13 cellular contexts compared by ENCODE assay signal in the genomic region with DNA sequence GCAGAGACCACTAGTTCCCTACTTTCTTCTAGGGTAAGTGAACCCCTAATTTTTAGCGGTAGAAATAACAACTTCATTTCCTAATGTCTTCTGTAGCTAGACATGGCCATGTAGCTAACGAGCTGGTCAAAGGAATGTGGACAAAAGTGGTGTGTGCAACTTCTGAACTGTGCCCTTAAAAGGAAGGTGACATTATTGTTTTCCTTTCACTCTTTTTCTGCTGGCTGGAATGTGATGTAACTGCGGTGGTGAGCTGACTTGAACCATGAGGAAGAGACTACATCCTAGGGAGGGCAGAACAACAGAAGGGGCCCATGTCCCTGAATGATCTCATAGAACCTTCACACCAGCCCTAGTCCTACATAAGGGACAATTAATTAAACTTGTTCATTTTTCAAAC. TPM values are rescaled to one million over a fixed set of nuclear protein-coding genes. Genes with fewer than 3 reads are reported as not detected.
DNase-seq lines count a peak whose midpoint lies in the region; ATAC-seq and TF ChIP-seq lines count a peak whose summit lies in the region.
"Had no signal": no experiment of that assay in that cellular context is flagged by ENCODE, and none has a peak within 500 bp of the region (broad histone marks: within the 10 kb centered on the region; RNA-seq: fewer than 3 reads in every experiment).

No MANE protein-coding gene starts in this region.

- peaks cover 13% of the 10 kb centered on the region for H3K79me2 ChIP-seq in parathyroid adenoma

- intact Hi-C loops in activated CD4-positive, alpha-beta T cell treated with anti-CD3 and anti-CD28 coated beads, Interleukin-2, amount 10 ng/mL, durations not matched to agents 24 days and 14 days (cut with micrococcal nuclease), result loop anchor here (10.0 kb wide), 1 partner anchor 841 kb away; no protein-coding TSS in a partner anchor
- intact Hi-C loops in sigmoid colon (cut with DNase I), result loop anchor here (2.0 to 10.0 kb wide), 3 partner anchors 71 to 591 kb away; a partner anchor contains a TSS

- peak overlapping the region; percentile 22 for H3K27ac ChIP-seq in parathyroid adenoma
- no peak overlapping the region for H3K27ac ChIP-seq in sigmoid colon

- H3K9me3 Mint-ChIP-seq in activated CD4-positive, alpha-beta T cell treated with anti-CD3 and anti-CD28 coated beads, Interleukin-2, amount 10 ng/mL, durations not matched to agents 24 days and 14 days, result no peaks in the 10 kb centered on the region
- peaks cover 0 to 4% (median 0%) of the 10 kb centered on the region in 5 experiments for H3K9me3 Mint-ChIP-seq in brain

- no peak for ATAC-seq in GM18502 (IDR thresholded peaks at IDR 0.05; ENCODE audit: poor library complexity, unreplicated experiment)
- ATAC-seq in HG02970 (IDR thresholded peaks at IDR 0.05; ENCODE audit: low FRiP score, unreplicated experiment), result no peak
- ATAC-seq: K562 had no signal

- WGBS in sigmoid colon, 2 donors, result 37 to 73% methylated on average over 3 of the region's 3 CpGs

- H3K4me1 Mint-ChIP-seq in activated CD4-positive, alpha-beta T cell treated with anti-CD3 and anti-CD28 coated beads, Interleukin-2, amount 10 ng/mL, durations not matched to agents 24 days and 14 days, result peaks cover 14% of the 10 kb centered on the region
- peaks cover 20% of the 10 kb centered on the region for H3K4me1 Mint-ChIP-seq in brain

- peak overlapping the region; percentile 14 for H3K4me3 Mint-ChIP-seq in activated CD4-positive, alpha-beta T cell treated with anti-CD3 and anti-CD28 coated beads, Interleukin-2, amount 10 ng/mL, durations not matched to agents 24 days and 14 days
- H3K4me3 Mint-ChIP-seq in brain, result peak overlapping the region; percentile 74 to 99 (median 76)

- TF ChIP-seq CTCF in brain (conservative IDR thresholded peaks at IDR 0.05), result no peak
- no peak for TF ChIP-seq CTCF in parathyroid adenoma (IDR thresholded peaks at IDR 0.05)
- no peak for TF ChIP-seq CTCF in sigmoid colon (IDR thresholded peaks at IDR 0.05)

- no peak for TF ChIP-seq EP300 in sigmoid colon (IDR thresholded peaks at IDR 0.05)

- peak overlapping the region; percentile 96 for H2AFZ ChIP-seq in parathyroid adenoma

- no peak overlapping the region for H3K4me2 ChIP-seq in parathyroid adenoma (ENCODE audit: low read length)

- no peak for TF ChIP-seq POLR2A in sigmoid colon (IDR thresholded peaks at IDR 0.05)

- H3K27me3 Mint-ChIP-seq in activated CD4-positive, alpha-beta T cell treated with anti-CD3 and anti-CD28 coated beads, Interleukin-2, amount 10 ng/mL, durations not matched to agents 24 days and 14 days, result peaks cover 30% of the 10 kb centered on the region
- H3K27me3 Mint-ChIP-seq in brain, result peaks cover 26% of the 10 kb centered on the region

- no peak overlapping the region for H3K9ac ChIP-seq in parathyroid adenoma

- no peaks in the 10 kb centered on the region for H3K36me3 Mint-ChIP-seq in activated CD4-positive, alpha-beta T cell treated with anti-CD3 and anti-CD28 coated beads, Interleukin-2, amount 10 ng/mL, durations not matched to agents 24 days and 14 days (ENCODE audit: low read depth)
- peaks cover 10% of the 10 kb centered on the region for H3K36me3 Mint-ChIP-seq in brain

- H3K4me1 ChIP-seq in parathyroid adenoma (no peaks in the 10 kb centered on the region), sigmoid colon (peaks cover 0 to 34% (median 17%) of the 10 kb centered on the region in 4 donors)

- H3K36me3 ChIP-seq in parathyroid adenoma (ENCODE audit: control insufficient read depth, insufficient read depth, low read length) (no peaks in the 10 kb centered on the region), sigmoid colon (no peaks in the 10 kb centered on the region)
- H3K36me3 ChIP-seq: right lobe of liver had no signal

- no peak overlapping the region for H3K4me3 ChIP-seq in parathyroid adenoma (ENCODE audit: low read depth, low read length)
- no peak overlapping the region for H3K4me3 ChIP-seq in sigmoid colon
- H3K4me3 ChIP-seq: K562 had no signal

- H3K27me3 ChIP-seq in parathyroid adenoma (ENCODE audit: control insufficient read depth, insufficient read depth, low read length) (no peaks in the 10 kb centered on the region), sigmoid colon (no peaks in the 10 kb centered on the region)
- H3K27me3 ChIP-seq: right lobe of liver had no signal

- H3K9me3 ChIP-seq in parathyroid adenoma (ENCODE audit: control insufficient read depth, low read length), result no peaks in the 10 kb centered on the region
- no peaks in the 10 kb centered on the region for H3K9me3 ChIP-seq in sigmoid colon
- H3K9me3 ChIP-seq: right lobe of liver had no signal

- H3K27ac Mint-ChIP-seq in activated CD4-positive, alpha-beta T cell treated with anti-CD3 and anti-CD28 coated beads, Interleukin-2, amount 10 ng/mL, durations not matched to agents 24 days and 14 days, result peak overlapping the region; percentile 8
- H3K27ac Mint-ChIP-seq in brain, result peak overlapping the region in 2 of 5 experiments; percentile 16 to 64

- DNase-seq in activated CD4-positive, alpha-beta T cell treated with anti-CD3 and anti-CD28 coated beads, Interleukin-2, amount 10 ng/mL, durations not matched to agents 24 days and 14 days, result no peak
- no peak for DNase-seq in activated CD4-positive, alpha-beta T cell treated with anti-CD3 and anti-CD28 coated beads for 48 hours
- peak; percentile 18 for DNase-seq in M059J (ENCODE audit: low read depth)
- no peak for DNase-seq in sigmoid colon
- DNase-seq: activated CD8-positive, alpha-beta memory T cell treated with anti-CD3 and anti-CD28 coated beads, Interleukin-2, amount 50 U/mL, for 4 hours; HCEC 1CT; NCI-H2081; right lobe of liver had no signal

RNA-seq across cellular contexts. Expression of a gene that starts 1.3 kb away (rescaled TPM):
- total RNA-seq in activated CD4-positive, alpha-beta T cell treated with anti-CD3 and anti-CD28 coated beads, Interleukin-2, amount 10 ng/mL, durations not matched to agents 24 days and 14 days, result 33.8 and 36.5 TPM in 2 replicates
- total RNA-seq in M059J (2014; rRNA removed; shearing (Covaris generic)), result 54.6 and 75.2 TPM in 2 replicates
- 18.1 TPM for polyA plus RNA-seq in brain (ENCODE audit: insufficient read depth, low read depth, low replicate concordance)
- total RNA-seq in sigmoid colon, result 100 to 1,000 TPM in 1 of 4 donors, 10 to 100 TPM in 3; 50.2 to 111 (median 82.3) TPM
- 10 to 100 TPM; 48.6 to 61.5 (median 56.5) TPM for polyA plus RNA-seq in sigmoid colon
